In the genomic region with DNA sequence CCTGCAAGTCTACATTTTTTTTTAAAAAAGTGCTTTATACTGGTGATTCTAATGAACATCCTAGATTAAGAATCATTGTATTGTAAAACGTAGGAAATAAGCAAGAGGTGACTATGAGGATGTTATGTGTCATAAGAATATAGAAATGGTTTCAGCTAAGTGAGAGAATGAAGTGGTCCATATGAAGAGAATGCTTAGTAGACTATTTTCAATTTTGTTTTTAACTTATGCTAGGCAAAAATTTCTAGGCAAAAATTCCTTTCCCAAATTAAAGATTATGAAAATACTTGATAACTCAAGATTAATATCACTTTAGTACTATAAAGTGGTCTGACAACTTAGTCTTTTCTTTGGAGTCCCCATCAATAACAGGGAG, we compare ENCODE assay signal across 9 cellular contexts. TPM values are rescaled to one million over a fixed set of nuclear protein-coding genes. Genes with fewer than 3 reads are reported as not detected.
DNase-seq lines count a peak whose midpoint lies in the region; ATAC-seq, FAIRE-seq and TF ChIP-seq lines count a peak whose summit lies in the region.
"Had no signal": no experiment of that assay in that cellular context is flagged by ENCODE, and none has a peak within 500 bp of the region (broad histone marks: within the 10 kb centered on the region; RNA-seq: fewer than 3 reads in every experiment).

No MANE protein-coding gene starts in this region.

- H3K27ac Mint-ChIP-seq in CD4-positive, alpha-beta T cell = peak overlapping the region; percentile 97

- H3K36me3 Mint-ChIP-seq in CD4-positive, alpha-beta T cell (ENCODE audit: low read depth) = peaks cover 13% of the 10 kb centered on the region

- no peak overlapping the region for H2BK12ac ChIP-seq in H1 (ENCODE audit: low read depth, low read length)
- H2BK12ac ChIP-seq in neuronal stem cell (ENCODE audit: low read length) = no peak overlapping the region

- no peaks in the 10 kb centered on the region for H3K27me3 ChIP-seq in CD4-positive, alpha-beta T cell (ENCODE audit: control insufficient read depth, insufficient read depth, low read length)
- H3K27me3 ChIP-seq in OCI-LY1 (ENCODE audit: insufficient read depth, low read length) (no peaks in the 10 kb centered on the region), H1 (replicated peaks in 1 of 4; ENCODE audit: control insufficient read depth in 3 of 4, extremely low read depth in 1 of 4, insufficient read depth in 3 of 4, low read length in 3 of 4) (no peaks in the 10 kb centered on the region), neuronal stem cell (ENCODE audit: control insufficient read depth in 3 of 3, insufficient read depth in 3 of 3, low read depth in 1 of 3, low read length in 3 of 3) (no peaks in the 10 kb centered on the region)

- H2BK5ac ChIP-seq in H1 (ENCODE audit: low read depth, low read length) (no peak overlapping the region), neuronal stem cell (ENCODE audit: low read length) (no peak overlapping the region)

- intact Hi-C loops in CD4-positive, alpha-beta T cell (cut with DNase I, micrococcal nuclease) = loop anchor here (2.0 to 5.0 kb wide), 2 partner anchors 22 to 481 kb away; a partner anchor contains a TSS

- no peak for TF ChIP-seq EP300 in H1 (IDR thresholded peaks at IDR 0.05; ENCODE audit: borderline replicate concordance in 1 of 2, low read depth in 2 of 2, low read length in 2 of 2)

- TF ChIP-seq RAD21 in H1 (IDR thresholded peaks at IDR 0.05 in 1 of 2, conservative IDR thresholded peaks at IDR 0.05 in 1 of 2; ENCODE audit: low read depth in 2 of 2, low read length in 2 of 2) = no peak

- CTCF ChIA-PET in CD4-positive, alpha-beta T cell (lab: Charles Lee) = interaction anchor here (0.5 kb wide), 1 partner anchor 101 kb away, joined by 3 read pairs; no protein-coding TSS in a partner anchor
- CTCF ChIA-PET in H1 (lab: Charles Lee; ENCODE audit: partially characterized antibody) = no interaction called here

- no peak overlapping the region for H4K8ac ChIP-seq in H1 (ENCODE audit: extremely low read depth, insufficient read depth, low read length)
- H4K8ac ChIP-seq in neuronal stem cell (ENCODE audit: low read depth, low read length) = no peak overlapping the region

- H3K4me1 Mint-ChIP-seq in CD4-positive, alpha-beta T cell (ENCODE audit: low read depth) = peaks cover 56% of the 10 kb centered on the region

- H3K4me3 Mint-ChIP-seq in CD4-positive, alpha-beta T cell = peak overlapping the region; percentile 89

- H3K56ac ChIP-seq in H1 (replicated peaks; ENCODE audit: insufficient read length, low read depth, low read length) = no peak overlapping the region

- H3K4me2 ChIP-seq in OCI-LY1 (ENCODE audit: low read length) (peak overlapping the region; percentile 72), H1 (ENCODE audit: insufficient read depth in 1 of 2, low read depth in 2 of 2, low read length in 2 of 2) (peak overlapping the region; percentile 53 to 77), neuronal stem cell (ENCODE audit: insufficient read depth, low read length, poor library complexity, severe bottlenecking) (no peak overlapping the region)

- no peaks in the 10 kb centered on the region for H3K27me3 Mint-ChIP-seq in CD4-positive, alpha-beta T cell

- H3K23me2 ChIP-seq in H1 (ENCODE audit: low read depth, low read length) = peaks cover 2% of the 10 kb centered on the region; the same call in 1 of the 2 replicates

- peaks cover 11% of the 10 kb centered on the region for H3K4me1 ChIP-seq in OCI-LY1 (ENCODE audit: insufficient read depth, low read length, severe bottlenecking)
- H3K4me1 ChIP-seq in H1 (replicated peaks in 1 of 4; ENCODE audit: control insufficient read depth in 3 of 4, insufficient read depth in 4 of 4, low read length in 3 of 4) = no peaks in the 10 kb centered on the region
- no peaks in the 10 kb centered on the region for H3K4me1 ChIP-seq in neuronal stem cell (ENCODE audit: control insufficient read depth in 2 of 2, insufficient read depth in 1 of 2, low read depth in 1 of 2, low read length in 2 of 2)

- no peak overlapping the region for H3K4ac ChIP-seq in H1 (replicated peaks; ENCODE audit: insufficient read length, low read depth, low read length)
- no peak overlapping the region for H3K4ac ChIP-seq in neuronal stem cell (ENCODE audit: low read length)

- peak overlapping the region; percentile 91 for H3K4me3 ChIP-seq in OCI-LY1 (ENCODE audit: low read depth, low read length, poor library complexity, severe bottlenecking)
- H3K4me3 ChIP-seq in H1 (ENCODE audit: extremely low read depth in 1 of 4, insufficient read depth in 2 of 4, low read depth in 3 of 4, low read length in 4 of 4) = peak overlapping the region; percentile 26 to 73 (median 54); a peak in 7 of 8 replicates
- H3K4me3 ChIP-seq in neuronal stem cell (ENCODE audit: low read length in 2 of 2) = peak overlapping the region; percentile 43 to 85

- H3K36me3 ChIP-seq in OCI-LY1 (ENCODE audit: insufficient read depth, low read length) (no peaks in the 10 kb centered on the region), H1 (ENCODE audit: control insufficient read depth in 2 of 4, insufficient read depth in 4 of 4, low read length in 3 of 4) (no peaks in the 10 kb centered on the region), neuronal stem cell (replicated peaks in 1 of 2; ENCODE audit: control insufficient read depth in 2 of 2, insufficient read depth in 2 of 2, low read length in 2 of 2) (no peaks in the 10 kb centered on the region)

- DNase-seq in CD4-positive, alpha-beta T cell = no peak
- DNase-seq in H1 (ENCODE audit: low read depth in 1 of 2, low spot score in 2 of 2) = no peak
- no peak for DNase-seq in neuronal stem cell (ENCODE audit: low spot score)
- DNase-seq in NCI-H2107 (lab: John Stamatoyannopoulos, UW) = no peak
- DNase-seq in midbrain (lab: John Stamatoyannopoulos, UW) = no peak
- DNase-seq: NCI-H774 had no signal

- no peak overlapping the region for H2BK120ac ChIP-seq in H1 (replicated peaks; ENCODE audit: low read depth, low read length)
- H2BK120ac ChIP-seq in neuronal stem cell (ENCODE audit: low read depth, low read length) = no peak overlapping the region

- no peaks in the 10 kb centered on the region for H3K9me3 ChIP-seq in CD4-positive, alpha-beta T cell (ENCODE audit: control insufficient read depth, low read length)
- H3K9me3 ChIP-seq in OCI-LY1 (ENCODE audit: low read length) (no peaks in the 10 kb centered on the region), H1 (ENCODE audit: insufficient read depth in 2 of 2, low read depth in 1 of 2, low read length in 1 of 2) (no peaks in the 10 kb centered on the region), neuronal stem cell (replicated peaks in 1 of 2; ENCODE audit: control insufficient read depth in 2 of 2, insufficient read depth in 1 of 2, low read depth in 1 of 2, low read length in 2 of 2) (no peaks in the 10 kb centered on the region)

- H3K9ac ChIP-seq in OCI-LY1 (ENCODE audit: low read length) (peak overlapping the region; percentile 82), H1 (replicated peaks in 1 of 4; ENCODE audit: extremely low read depth in 1 of 4, low read depth in 3 of 4, low read length in 3 of 4) (no peak overlapping the region), neuronal stem cell (ENCODE audit: low read depth, low read length, poor library complexity) (no peak overlapping the region)

- H4K5ac ChIP-seq in H1 (ENCODE audit: insufficient read length, low read depth, low read length) = no peak overlapping the region

- H3K18ac ChIP-seq in H1 (ENCODE audit: extremely low read depth, low read length) (no peak overlapping the region), neuronal stem cell (ENCODE audit: low read length) (no peak overlapping the region)

- no peak for TF ChIP-seq POLR2A in H1 (IDR thresholded peaks at IDR 0.05; ENCODE audit: control extremely low read depth in 1 of 2, low read depth in 2 of 2, low read length in 2 of 2)

- H4K20me1 ChIP-seq in OCI-LY1 (ENCODE audit: insufficient read depth, low read length) (no peaks in the 10 kb centered on the region), H1 (replicated peaks in 1 of 2; ENCODE audit: control insufficient read depth in 1 of 2, insufficient read depth in 2 of 2, low read length in 2 of 2) (no peaks in the 10 kb centered on the region)

- no peaks in the 10 kb centered on the region for H3K9me2 ChIP-seq in OCI-LY1 (ENCODE audit: low read depth, low read length)

- H3K79me1 ChIP-seq in H1 (ENCODE audit: low read depth, low read length) (no peaks in the 10 kb centered on the region), neuronal stem cell (ENCODE audit: low read depth, low read length) (no peaks in the 10 kb centered on the region)

- no peak overlapping the region for H3K14ac ChIP-seq in H1 (ENCODE audit: insufficient read length)
- H3K14ac ChIP-seq in neuronal stem cell (ENCODE audit: low read length) = no peak overlapping the region

- H2AFZ ChIP-seq in OCI-LY1 (ENCODE audit: low read length) = no peak overlapping the region
- H2AFZ ChIP-seq in H1 (ENCODE audit: low read length) = no peak overlapping the region; the same call in 1 of the 2 replicates
- H2AFZ ChIP-seq in neuronal stem cell (ENCODE audit: low read length) = peak overlapping the region; percentile 81

- no peak overlapping the region for H2BK20ac ChIP-seq in H1 (ENCODE audit: low read length)

- no peak for FAIRE-seq in H1 (lab: Jason Lieb, UNC)

- H2BK15ac ChIP-seq in H1 (ENCODE audit: low read length) (no peak overlapping the region), neuronal stem cell (ENCODE audit: low read length) (no peak overlapping the region)

- H3K79me2 ChIP-seq in OCI-LY1 (ENCODE audit: insufficient read depth, low read length) = no peaks in the 10 kb centered on the region
- H3K79me2 ChIP-seq in H1 (ENCODE audit: control insufficient read depth in 1 of 2, insufficient read depth in 2 of 2, low read length in 2 of 2) = no peaks in the 10 kb centered on the region

- peak; percentile 12 for ATAC-seq in CD4-positive, alpha-beta T cell (ENCODE audit: poor library complexity)
- ATAC-seq in HG03442 (IDR thresholded peaks at IDR 0.05; ENCODE audit: unreplicated experiment) = no peak
- ATAC-seq in HG02798 (IDR thresholded peaks at IDR 0.05; ENCODE audit: poor library complexity, unreplicated experiment) = no peak

- TF ChIP-seq CTCF in CD4-positive, alpha-beta T cell (IDR thresholded peaks at IDR 0.05) = no peak
- TF ChIP-seq CTCF in OCI-LY1 (IDR thresholded peaks at IDR 0.05; ENCODE audit: low read length) = no peak
- no peak for TF ChIP-seq CTCF in H1 (IDR thresholded peaks at IDR 0.05; ENCODE audit: control extremely low read depth in 1 of 3, insufficient read depth in 1 of 3, low read depth in 1 of 3, low read length in 3 of 3)

- H3K27ac ChIP-seq in CD4-positive, alpha-beta T cell (ENCODE audit: low read depth, low read length) = peak overlapping the region; percentile 83
- H3K27ac ChIP-seq in OCI-LY1 (ENCODE audit: low read depth, low read length, poor library complexity, severe bottlenecking) = no peak overlapping the region
- H3K27ac ChIP-seq in H1 (ENCODE audit: low read depth, low read length) = no peak overlapping the region
- H3K27ac ChIP-seq in neuronal stem cell (replicated peaks; ENCODE audit: low read length) = no peak overlapping the region

- 78% methylated on average over 1 of the region's 1 CpG; no CpG with 5 or more reads in 1 of the 2 experiments for WGBS in H1 (ENCODE audit: extremely low coverage in 1 of 2, insufficient coverage in 1 of 2, insufficient read length in 1 of 2, insufficient replicate concordance in 2 of 2, low coverage in 1 of 2, low lambda C conversion rate in 2 of 2, missing lambda C conversion rate in 1 of 2), 2 experiments
- no CpG with 5 or more reads among the region's 1 CpG for WGBS in neuronal stem cell (ENCODE audit: extremely low coverage in 2 of 2, insufficient read length in 2 of 2, insufficient replicate concordance in 1 of 2), 2 donors

- H3F3A ChIP-seq in OCI-LY1 (ENCODE audit: insufficient read depth, low read length) = no peaks in the 10 kb centered on the region

- no peak overlapping the region for H3K23ac ChIP-seq in H1 (ENCODE audit: insufficient read length)
- H3K23ac ChIP-seq in neuronal stem cell (ENCODE audit: low read depth, low read length, poor library complexity) = no peak overlapping the region

- no peak overlapping the region for H2AK5ac ChIP-seq in H1 (ENCODE audit: low read depth, low read length)
- no peak overlapping the region for H2AK5ac ChIP-seq in neuronal stem cell (ENCODE audit: low read depth, low read length)

- H4K91ac ChIP-seq in H1 (replicated peaks; ENCODE audit: insufficient read length, low read length) = no peak overlapping the region
- no peak overlapping the region for H4K91ac ChIP-seq in neuronal stem cell (ENCODE audit: low read depth, low read length, poor library complexity)

- H3K9me3 Mint-ChIP-seq in CD4-positive, alpha-beta T cell = no peaks in the 10 kb centered on the region

- POLR2A ChIA-PET in CD4-positive, alpha-beta T cell (lab: Charles Lee) = no interaction called here
- POLR2A ChIA-PET in H1 (lab: Charles Lee; ENCODE audit: partially characterized antibody) = no interaction called here

RNA-seq across cellular contexts. Expression of a gene that starts 0.8 kb away (rescaled TPM):
- 10 to 100 TPM; 47.9 to 48.3 TPM for total RNA-seq in CD4-positive, alpha-beta T cell
- total RNA-seq in H1 (2021; fragmentation: NEBNext Ultra II Directional; extraction: Animal tissue kit (Norgen Biotek cat#: 25700)) = 3.5 and 3.7 TPM in 2 replicates
- polyA plus RNA-seq in H1 (2011; rRNA removed) = 2.0 and 2.3 TPM in 2 replicates
- polyA plus RNA-seq in H1 (2011; cell fraction: cytosol; rRNA removed) = 2.6 TPM
- polyA plus RNA-seq in H1 (2011; cell fraction: nucleus; rRNA removed) = 3.0 TPM
- 2.5 to 3.4 TPM (median 3.2 TPM) in 4 replicates for polyA plus RNA-seq in H1 (2012, experiment 1 of 2)
- 0.91 TPM for polyA plus RNA-seq in H1 (2012, experiment 2 of 2)
- 4.2 TPM for polyA plus RNA-seq in H1 (2013, experiment 1 of 2)
- polyA plus RNA-seq in H1 (2013, experiment 2 of 2) = 4.1 TPM
- polyA minus RNA-seq in H1 (2011; rRNA and poly(A)+ RNA removed) = 1.8 and 2.0 TPM in 2 replicates
- not detected for polyA minus RNA-seq in H1 (2011; cell fraction: cytosol; rRNA and poly(A)+ RNA removed)
- polyA minus RNA-seq in H1 (2011; cell fraction: nucleus; rRNA and poly(A)+ RNA removed) = 4.2 TPM
- 4.7 TPM for polyA plus RNA-seq in neuronal stem cell (2013, experiment 1 of 2)
- polyA plus RNA-seq in neuronal stem cell (2013, experiment 2 of 2) = 4.5 TPM

Comparison
In these comparisons a context has a peak if more than half of its experiments do, and no peak if none do; other contexts are left out.
1. RNA of a gene that starts 0.8 kb away (total RNA-seq): 47.9 to 48.3 TPM in CD4-positive, alpha-beta T cell; 3.5 to 3.7 TPM in H1; every median in the first group is over 10 times any median in the second.
2. Peak in every context shown above with its lines, with median percentiles within 50 percentile points of each other: H3K4me3 ChIP-seq.